In genomic region chr16:14069818-14070217, GRCh38 we compare ENCODE assay signal across 12 cellular contexts. TPM values are rescaled to one million over a fixed set of nuclear protein-coding genes. Genes with fewer than 3 reads are reported as not detected.
DNase-seq lines count a peak whose midpoint lies in the region; ATAC-seq and TF ChIP-seq lines count a peak whose summit lies in the region.
"Had no signal": no experiment of that assay in that cellular context is flagged by ENCODE, and none has a peak within 500 bp of the region (broad histone marks: within the 10 kb centered on the region; RNA-seq: fewer than 3 reads in every experiment).

No MANE protein-coding gene starts in this region.

- H3K9me3 Mint-ChIP-seq in activated naive CD4-positive, alpha-beta T cell treated with anti-CD3 and anti-CD28 coated beads, Interleukin-2, amount 50 U/mL, for 24 hours, result no peaks in the 10 kb centered on the region
- H3K9me3 Mint-ChIP-seq in T-cell, result no peaks in the 10 kb centered on the region
- no peaks in the 10 kb centered on the region for H3K9me3 Mint-ChIP-seq in stimulated activated effector memory CD8-positive, alpha-beta T cell treated with anti-CD3 and anti-CD28 coated beads, Interleukin-12 subunit alpha, Interleukin-12 subunit beta, amount 100 ng/mL, for 72 hours
- H3K9me3 Mint-ChIP-seq: stimulated activated naive CD8-positive, alpha-beta T cell treated with anti-CD3 and anti-CD28 coated beads, Interleukin-15, amount 100 ng/mL, for 72 hours had no signal

- intact Hi-C loops in lower leg skin (cut with DNase I; ENCODE audit: low total_unique reads), result no loop called here

- no peaks in the 10 kb centered on the region for H3K36me3 Mint-ChIP-seq in activated naive CD4-positive, alpha-beta T cell treated with anti-CD3 and anti-CD28 coated beads, Interleukin-2, amount 50 U/mL, for 24 hours
- no peaks in the 10 kb centered on the region for H3K36me3 Mint-ChIP-seq in T-cell
- H3K36me3 Mint-ChIP-seq in stimulated activated effector memory CD8-positive, alpha-beta T cell treated with anti-CD3 and anti-CD28 coated beads, Interleukin-12 subunit alpha, Interleukin-12 subunit beta, amount 100 ng/mL, for 72 hours, result no peaks in the 10 kb centered on the region

- TF ChIP-seq POLR2A in lower leg skin (IDR thresholded peaks at IDR 0.05), result no peak

- peaks cover 22% of the 10 kb centered on the region for H3K4me1 Mint-ChIP-seq in activated naive CD4-positive, alpha-beta T cell treated with anti-CD3 and anti-CD28 coated beads, Interleukin-2, amount 50 U/mL, for 24 hours
- peaks cover 15 to 22% (median 22%) of the 10 kb centered on the region in 3 donors for H3K4me1 Mint-ChIP-seq in T-cell
- peaks cover 17% of the 10 kb centered on the region for H3K4me1 Mint-ChIP-seq in stimulated activated effector memory CD8-positive, alpha-beta T cell treated with anti-CD3 and anti-CD28 coated beads, Interleukin-12 subunit alpha, Interleukin-12 subunit beta, amount 100 ng/mL, for 72 hours

- H3K27ac Mint-ChIP-seq in activated naive CD4-positive, alpha-beta T cell treated with anti-CD3 and anti-CD28 coated beads, Interleukin-2, amount 50 U/mL, for 24 hours, result no peak overlapping the region
- no peak overlapping the region for H3K27ac Mint-ChIP-seq in T-cell
- H3K27ac Mint-ChIP-seq in stimulated activated effector memory CD8-positive, alpha-beta T cell treated with anti-CD3 and anti-CD28 coated beads, Interleukin-12 subunit alpha, Interleukin-12 subunit beta, amount 100 ng/mL, for 72 hours, result no peak overlapping the region

- ATAC-seq in T-cell (replicated peaks in 1 of 4), result no peak
- ATAC-seq in stimulated activated effector memory CD8-positive, alpha-beta T cell treated with anti-CD3 and anti-CD28 coated beads, Interleukin-12 subunit alpha, Interleukin-12 subunit beta, amount 100 ng/mL, for 72 hours, result no peak
- ATAC-seq: stimulated activated naive CD8-positive, alpha-beta T cell treated with anti-CD3 and anti-CD28 coated beads, Interleukin-15, amount 100 ng/mL, for 72 hours had no signal

- DNase-seq in activated naive CD4-positive, alpha-beta T cell treated with Interleukin-2 at 50 U/mL for 16 hours, result no peak
- DNase-seq in T-cell (no peak), epithelial cell of prostate (ENCODE audit: low read depth, low spot score) (peak; percentile 16), lower leg skin (ENCODE audit: low spot score in 2 of 2) (no peak), NCI-H2227 treated with DMSO at 0.1 percent for 48 hours (lab: John Stamatoyannopoulos, UW) (no peak), germinal center (ENCODE audit: low spot score) (no peak)
- DNase-seq in stimulated activated effector memory CD8-positive, alpha-beta T cell treated with anti-CD3 and anti-CD28 coated beads, Interleukin-12 subunit alpha, Interleukin-12 subunit beta, amount 100 ng/mL, for 72 hours (ENCODE audit: low spot score in 2 of 2), result no peak
- DNase-seq: IMR-90, NCI-H1436 treated with DMSO at 0.1 percent for 48 hours had no signal

- WGBS in lower leg skin, 2 donors, result 66 to 81% methylated on average over 4 of the region's 4 CpGs

- H3K4me3 Mint-ChIP-seq in activated naive CD4-positive, alpha-beta T cell treated with anti-CD3 and anti-CD28 coated beads, Interleukin-2, amount 50 U/mL, for 24 hours, result peak overlapping the region; percentile 86
- peak overlapping the region; percentile 87 to 89 (median 89) for H3K4me3 Mint-ChIP-seq in T-cell
- peak overlapping the region; percentile 82 for H3K4me3 Mint-ChIP-seq in stimulated activated effector memory CD8-positive, alpha-beta T cell treated with anti-CD3 and anti-CD28 coated beads, Interleukin-12 subunit alpha, Interleukin-12 subunit beta, amount 100 ng/mL, for 72 hours

- peak overlapping the region; percentile 57 for H3K27ac ChIP-seq in epithelial cell of prostate
- H3K27ac ChIP-seq: ascending aorta had no signal

- POLR2A ChIA-PET in T-cell (lab: Charles Lee), result no interaction called here

- H3K27me3 Mint-ChIP-seq in activated naive CD4-positive, alpha-beta T cell treated with anti-CD3 and anti-CD28 coated beads, Interleukin-2, amount 50 U/mL, for 24 hours, result no peaks in the 10 kb centered on the region
- H3K27me3 Mint-ChIP-seq in T-cell, result peaks cover 3% of the 10 kb centered on the region in 2 donors

- CTCF ChIA-PET in T-cell (lab: Charles Lee), result interaction anchor here in 1 of 2 donors (1.0 kb wide), 1 partner anchor 150 kb away, joined by 3 read pairs; the partner anchor contains the start of gene ERCC4

- H3K4me3 ChIP-seq in lower leg skin (ENCODE audit: low read depth, poor library complexity, severe bottlenecking), result no peak overlapping the region

- TF ChIP-seq CTCF in lower leg skin (IDR thresholded peaks at IDR 0.05), result no peak

RNA-seq across cellular contexts. Expression of gene MRTFB, which starts 1.3 kb away (rescaled TPM):
- total RNA-seq in T-cell, result 10 to 100 TPM; 18.2 to 37.0 (median 21.0) TPM
- total RNA-seq in lower leg skin, result 100 to 1,000 TPM in 1 of 4 donors, 10 to 100 TPM in 3; 31.9 to 128 (median 56.4) TPM
